Comparison of ENCODE assay signal across 15 cellular contexts in the genomic region with DNA sequence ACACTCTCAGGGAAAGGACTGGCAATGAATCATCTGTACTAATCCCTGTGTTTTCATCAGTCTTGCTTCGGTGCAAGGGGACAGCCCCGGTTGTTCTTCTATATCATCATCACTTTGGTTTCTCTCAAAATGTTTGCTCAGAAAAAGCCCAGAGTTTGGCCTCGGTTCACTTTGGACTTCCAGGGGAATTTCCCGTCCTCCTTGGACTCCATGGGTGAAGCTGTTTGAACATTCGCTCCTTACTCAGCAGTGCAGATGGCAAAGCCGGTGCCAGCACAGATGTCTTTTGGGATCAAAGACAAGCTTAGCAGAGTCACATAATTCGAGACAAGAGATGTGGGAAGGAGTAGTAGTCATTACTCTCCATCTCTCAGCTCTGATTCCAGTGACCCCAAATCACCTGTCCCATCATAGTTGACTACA.
DNase-seq lines count a peak whose midpoint lies in the region; ATAC-seq, FAIRE-seq and TF ChIP-seq lines count a peak whose summit lies in the region.
"Had no signal": no experiment of that assay in that cellular context is flagged by ENCODE, and none has a peak within 500 bp of the region (broad histone marks: within the 10 kb centered on the region; RNA-seq: fewer than 3 reads in every experiment).

No MANE protein-coding gene starts in this region.

- peaks cover 6 to 7% of the 10 kb centered on the region in 2 donors for H3K27me3 Mint-ChIP-seq in natural killer cell treated with Interleukin-12 subunit alpha and Interleukin-12 subunit beta and Interleukin-15 and Interleukin-18, amount 100 ng/mL, for 72 hours
- H3K27me3 Mint-ChIP-seq in natural killer cell (ENCODE audit: low read depth in 2 of 2) (peaks cover 0 to 5% of the 10 kb centered on the region in 2 donors), neural progenitor cell (ENCODE audit: insufficient read depth, low read depth) (peaks cover 4% of the 10 kb centered on the region), mesothelial cell of epicardium (ENCODE audit: low read depth) (no peaks in the 10 kb centered on the region)

- H2AFZ ChIP-seq in neural progenitor cell (replicated peaks) = no peak overlapping the region
- H2AFZ ChIP-seq: parathyroid adenoma had no signal

- no peaks in the 10 kb centered on the region for H3F3A ChIP-seq in neural progenitor cell (ENCODE audit: low read depth)

- H3K4me1 ChIP-seq in neural progenitor cell = no peaks in the 10 kb centered on the region

- intact Hi-C loops in natural killer cell (cut with micrococcal nuclease) = no loop called here

- H3K9ac ChIP-seq in neural progenitor cell = no peak overlapping the region
- H3K9ac ChIP-seq: parathyroid adenoma had no signal

- H3K27ac ChIP-seq in neural progenitor cell = no peak overlapping the region
- H3K27ac ChIP-seq: parathyroid adenoma had no signal

- H3K9me3 Mint-ChIP-seq in natural killer cell treated with Interleukin-12 subunit alpha and Interleukin-12 subunit beta and Interleukin-15 and Interleukin-18, amount 100 ng/mL, for 72 hours = no peaks in the 10 kb centered on the region
- no peaks in the 10 kb centered on the region for H3K9me3 Mint-ChIP-seq in natural killer cell
- no peaks in the 10 kb centered on the region for H3K9me3 Mint-ChIP-seq in neural progenitor cell
- H3K9me3 Mint-ChIP-seq in mesothelial cell of epicardium = no peaks in the 10 kb centered on the region
- H3K9me3 Mint-ChIP-seq: central memory CD8-positive, alpha-beta T cell had no signal

- peak overlapping the region; percentile 67 for H3K4me3 Mint-ChIP-seq in natural killer cell treated with Interleukin-12 subunit alpha and Interleukin-12 subunit beta and Interleukin-15 and Interleukin-18, amount 100 ng/mL, for 72 hours
- no peak overlapping the region for H3K4me3 Mint-ChIP-seq in natural killer cell
- H3K4me3 Mint-ChIP-seq in neural progenitor cell = no peak overlapping the region
- no peak overlapping the region for H3K4me3 Mint-ChIP-seq in mesothelial cell of epicardium
- H3K4me3 Mint-ChIP-seq: central memory CD8-positive, alpha-beta T cell had no signal

- no peak for TF ChIP-seq CTCF in natural killer cell (IDR thresholded peaks at IDR 0.05)
- TF ChIP-seq CTCF in bronchial epithelial cell (IDR thresholded peaks at IDR 0.05; ENCODE audit: insufficient read depth, low read length, severe bottlenecking) = no peak
- no peak for TF ChIP-seq CTCF in neural progenitor cell (IDR thresholded peaks at IDR 0.05)
- no peak for TF ChIP-seq CTCF in mesothelial cell of epicardium (IDR thresholded peaks at IDR 0.05; ENCODE audit: unreplicated experiment)

- H3K36me3 Mint-ChIP-seq in natural killer cell treated with Interleukin-12 subunit alpha and Interleukin-12 subunit beta and Interleukin-15 and Interleukin-18, amount 100 ng/mL, for 72 hours = no peaks in the 10 kb centered on the region
- H3K36me3 Mint-ChIP-seq in natural killer cell (no peaks in the 10 kb centered on the region), neural progenitor cell (no peaks in the 10 kb centered on the region), mesothelial cell of epicardium (no peaks in the 10 kb centered on the region)

- H3K4me3 ChIP-seq in MG63 (no peak overlapping the region), bronchial epithelial cell (ENCODE audit: low read depth, low read length) (no peak overlapping the region), neural progenitor cell (no peak overlapping the region)

- H3K27me3 ChIP-seq in MG63 = no peaks in the 10 kb centered on the region
- peaks cover 12% of the 10 kb centered on the region for H3K27me3 ChIP-seq in bronchial epithelial cell (ENCODE audit: control insufficient read depth, insufficient read depth, low read length)
- H3K27me3 ChIP-seq in neural progenitor cell = peaks cover 3% of the 10 kb centered on the region

- H4K20me1 ChIP-seq in neural progenitor cell (ENCODE audit: low read depth) = no peaks in the 10 kb centered on the region

- H3K36me3 ChIP-seq in MG63 (no peaks in the 10 kb centered on the region), bronchial epithelial cell (ENCODE audit: control insufficient read depth, insufficient read depth, low read length) (no peaks in the 10 kb centered on the region), neural progenitor cell (no peaks in the 10 kb centered on the region)

- peak in 1 of 2 donors; percentile 50 for ATAC-seq in natural killer cell treated with Interleukin-12 subunit alpha and Interleukin-12 subunit beta and Interleukin-15 and Interleukin-18, amount 100 ng/mL, for 72 hours
- ATAC-seq in natural killer cell = no peak
- ATAC-seq in stimulated activated naive CD8-positive, alpha-beta T cell treated with anti-CD3 and anti-CD28 coated beads, Interleukin-15, Interleukin-2, amounts not matched to agents 100 U/mL and 50 U/mL, for 24 hours = peak; percentile 82

- FAIRE-seq in bronchial epithelial cell (lab: Jason Lieb, UNC) = peak; percentile 68
- FAIRE-seq: G401.6 had no signal

- no peak for DNase-seq in natural killer cell treated with Interleukin-12 subunit alpha and Interleukin-12 subunit beta and Interleukin-15 and Interleukin-18, amount 100 ng/mL, for 72 hours (ENCODE audit: low spot score)
- DNase-seq in natural killer cell (no peak), MG63 (peak; percentile 47), bronchial epithelial cell (ENCODE audit: low read depth) (peak; percentile 31), SKM-1 treated with dmso at 0.1 percent for 144 hours (lab: John Stamatoyannopoulos, UW; ENCODE audit: unreplicated experiment) (no peak), neural progenitor cell (ENCODE audit: low spot score) (no peak), mesothelial cell of epicardium (ENCODE audit: low spot score in 2 of 2, unreplicated experiment in 2 of 2) (no peak)
- peak; percentile 42 for DNase-seq in stimulated activated naive CD8-positive, alpha-beta T cell treated with anti-CD3 and anti-CD28 coated beads, Interleukin-15, Interleukin-2, amounts not matched to agents 100 U/mL and 50 U/mL, for 24 hours
- DNase-seq: C1 segment of cervical spinal cord, IMR-90, NCI-H1417 treated with DMSO at 0.1 percent for 48 hours, Right ventricle myocardium superior had no signal

- H3K9me3 ChIP-seq in MG63 (no peaks in the 10 kb centered on the region), neural progenitor cell (ENCODE audit: low read depth) (no peaks in the 10 kb centered on the region)

- no peaks in the 10 kb centered on the region for H3K79me2 ChIP-seq in neural progenitor cell (ENCODE audit: low read depth)
- H3K79me2 ChIP-seq: parathyroid adenoma had no signal

- no peak overlapping the region for H3K27ac Mint-ChIP-seq in natural killer cell treated with Interleukin-12 subunit alpha and Interleukin-12 subunit beta and Interleukin-15 and Interleukin-18, amount 100 ng/mL, for 72 hours
- no peak overlapping the region for H3K27ac Mint-ChIP-seq in natural killer cell
- no peak overlapping the region for H3K27ac Mint-ChIP-seq in neural progenitor cell
- H3K27ac Mint-ChIP-seq in mesothelial cell of epicardium = no peak overlapping the region

- H3K4me2 ChIP-seq in neural progenitor cell = no peak overlapping the region

- H3K4me1 Mint-ChIP-seq in natural killer cell treated with Interleukin-12 subunit alpha and Interleukin-12 subunit beta and Interleukin-15 and Interleukin-18, amount 100 ng/mL, for 72 hours (ENCODE audit: low read depth in 2 of 2) = peaks cover 0 to 15% of the 10 kb centered on the region in 2 donors
- H3K4me1 Mint-ChIP-seq in natural killer cell (no peaks in the 10 kb centered on the region), neural progenitor cell (no peaks in the 10 kb centered on the region), mesothelial cell of epicardium (peaks cover 6% of the 10 kb centered on the region)
- H3K4me1 Mint-ChIP-seq: central memory CD8-positive, alpha-beta T cell had no signal

Comparison
In these comparisons a context has a peak if more than half of its experiments do, and no peak if none do; other contexts are left out.
1. DNase-seq: peak in MG63 (single experiment), bronchial epithelial cell (single experiment) and stimulated activated naive CD8-positive, alpha-beta T cell treated with anti-CD3 and anti-CD28 coated beads, Interleukin-15, Interleukin-2, amounts not matched to agents 100 U/mL and 50 U/mL, for 24 hours (single experiment); none in natural killer cell treated with Interleukin-12 subunit alpha and Interleukin-12 subunit beta and Interleukin-15 and Interleukin-18, amount 100 ng/mL, for 72 hours (single experiment), natural killer cell (single experiment), SKM-1 treated with dmso at 0.1 percent for 144 hours (single experiment), neural progenitor cell (single experiment) and mesothelial cell of epicardium (0 of 2).